Comparison of ENCODE assay signal across 12 cellular contexts in genomic region chr16:67594956-67595355, GRCh38. TPM values are rescaled to one million over a fixed set of nuclear protein-coding genes. Genes with fewer than 3 reads are reported as not detected.
DNase-seq lines count a peak whose midpoint lies in the region; ATAC-seq and TF ChIP-seq lines count a peak whose summit lies in the region.
"Had no signal": no experiment of that assay in that cellular context is flagged by ENCODE, and none has a peak within 500 bp of the region (broad histone marks: within the 10 kb centered on the region; RNA-seq: fewer than 3 reads in every experiment).

No MANE protein-coding gene starts in this region.

- H3K27me3 Mint-ChIP-seq in activated naive CD4-positive, alpha-beta T cell treated with anti-CD3 and anti-CD28 coated beads for 36 hours (ENCODE audit: low read depth), result no peaks in the 10 kb centered on the region
- H3K27me3 Mint-ChIP-seq in activated naive CD4-positive, alpha-beta T cell treated with anti-CD3 and anti-CD28 coated beads, Interleukin-2, amount 10 ng/mL, durations not matched to agents 7 days and 5 days, result no peaks in the 10 kb centered on the region

- peaks cover 0 to 16% of the 10 kb centered on the region in 2 donors for H3K4me1 ChIP-seq in ascending aorta
- peaks cover 28% of the 10 kb centered on the region for H3K4me1 ChIP-seq in iPS-18a (ENCODE audit: control insufficient read depth, low read depth, low read length)
- peaks cover 14 to 25% of the 10 kb centered on the region in 2 donors for H3K4me1 ChIP-seq in thoracic aorta (ENCODE audit: control insufficient read depth in 1 of 2, low read depth in 2 of 2)
- H3K4me1 ChIP-seq in MM.1S (ENCODE audit: low read length), result no peaks in the 10 kb centered on the region

- H3K27me3 ChIP-seq in ascending aorta (no peaks in the 10 kb centered on the region), iPS-18a (ENCODE audit: control insufficient read depth, insufficient read depth, low read length) (no peaks in the 10 kb centered on the region), thoracic aorta (replicated peaks; ENCODE audit: insufficient read depth) (no peaks in the 10 kb centered on the region), MM.1S (replicated peaks; ENCODE audit: insufficient read depth, low read length) (no peaks in the 10 kb centered on the region)
- H3K27me3 ChIP-seq: BE2C, spleen, stomach had no signal

- H3K27ac Mint-ChIP-seq in activated naive CD4-positive, alpha-beta T cell treated with anti-CD3 and anti-CD28 coated beads for 36 hours, result peak overlapping the region; percentile 26
- H3K27ac Mint-ChIP-seq in activated naive CD4-positive, alpha-beta T cell treated with anti-CD3 and anti-CD28 coated beads, Interleukin-2, amount 10 ng/mL, durations not matched to agents 7 days and 5 days, result no peak overlapping the region

- no peaks in the 10 kb centered on the region for H3K36me3 ChIP-seq in ascending aorta
- no peaks in the 10 kb centered on the region for H3K36me3 ChIP-seq in iPS-18a (ENCODE audit: control insufficient read depth, low read depth, low read length)
- peaks cover 4% of the 10 kb centered on the region for H3K36me3 ChIP-seq in thoracic aorta
- no peaks in the 10 kb centered on the region; the same call in 1 of the 2 replicates for H3K36me3 ChIP-seq in MM.1S (replicated peaks; ENCODE audit: insufficient read depth, low read length)

- no peak overlapping the region for H3K4me3 Mint-ChIP-seq in activated naive CD4-positive, alpha-beta T cell treated with anti-CD3 and anti-CD28 coated beads for 36 hours
- no peak overlapping the region for H3K4me3 Mint-ChIP-seq in activated naive CD4-positive, alpha-beta T cell treated with anti-CD3 and anti-CD28 coated beads, Interleukin-2, amount 10 ng/mL, durations not matched to agents 7 days and 5 days
- H3K4me3 Mint-ChIP-seq: endodermal cell had no signal

- no peaks in the 10 kb centered on the region for H3K9me2 ChIP-seq in MM.1S (replicated peaks; ENCODE audit: insufficient read depth, low read length)

- H3K79me2 ChIP-seq in MM.1S (ENCODE audit: low read length), result peaks cover 67% of the 10 kb centered on the region

- CTCF ChIA-PET in activated naive CD4-positive, alpha-beta T cell treated with anti-CD3 and anti-CD28 coated beads for 36 hours (lab: Charles Lee), result interaction anchor here (0.7 to 1.1 kb wide), 3 partner anchors 15 to 264 kb away, joined by 3 to 4 read pairs (median 4); no protein-coding TSS in a partner anchor
- CTCF ChIA-PET in activated naive CD4-positive, alpha-beta T cell treated with anti-CD3 and anti-CD28 coated beads, Interleukin-2, amount 10 ng/mL, durations not matched to agents 7 days and 5 days (lab: Charles Lee), result interaction anchor here (0.6 to 1.2 kb wide), 4 partner anchors 18 to 109 kb away, joined by 3 to 6 read pairs (median 3); partner anchors contain the start of gene CTCF

- peaks cover 5% of the 10 kb centered on the region for H3K36me3 Mint-ChIP-seq in activated naive CD4-positive, alpha-beta T cell treated with anti-CD3 and anti-CD28 coated beads for 36 hours (ENCODE audit: low read depth)
- H3K36me3 Mint-ChIP-seq in activated naive CD4-positive, alpha-beta T cell treated with anti-CD3 and anti-CD28 coated beads, Interleukin-2, amount 10 ng/mL, durations not matched to agents 7 days and 5 days, result peaks cover 4% of the 10 kb centered on the region

- H3F3A ChIP-seq in MM.1S (ENCODE audit: insufficient read depth, low read length), result 0 out of 2 replicates have a peak, but pooled peaks cover 3% of the 10 kb centered on the region

- intact Hi-C loops in activated naive CD4-positive, alpha-beta T cell treated with anti-CD3 and anti-CD28 coated beads for 36 hours (cut with micrococcal nuclease), result no loop called here
- intact Hi-C loops in ascending aorta (cut with DNase I), result no loop called here

- ATAC-seq in thoracic aorta (ENCODE audit: insufficient number of reproducible peaks, low FRiP score, low read depth) (peak; percentile 43), GM21723 (IDR thresholded peaks at IDR 0.05; ENCODE audit: unreplicated experiment) (no peak), GM18858 (IDR thresholded peaks at IDR 0.05; ENCODE audit: unreplicated experiment) (no peak)

- no peaks in the 10 kb centered on the region for H3K9me3 Mint-ChIP-seq in activated naive CD4-positive, alpha-beta T cell treated with anti-CD3 and anti-CD28 coated beads for 36 hours
- H3K9me3 Mint-ChIP-seq in activated naive CD4-positive, alpha-beta T cell treated with anti-CD3 and anti-CD28 coated beads, Interleukin-2, amount 10 ng/mL, durations not matched to agents 7 days and 5 days, result no peaks in the 10 kb centered on the region
- H3K9me3 Mint-ChIP-seq: endodermal cell had no signal

- H4K20me1 ChIP-seq in MM.1S (ENCODE audit: insufficient read depth, low read length), result 0 out of 2 replicates have a peak, but pooled peaks cover 7% of the 10 kb centered on the region

- H3K27ac ChIP-seq in ascending aorta, result peak overlapping the region; percentile 17 to 57
- H3K27ac ChIP-seq in iPS-18a (ENCODE audit: low read length), result peak overlapping the region; percentile 4
- H3K27ac ChIP-seq in thoracic aorta, result peak overlapping the region in 1 of 2 donors; percentile 55
- H3K27ac ChIP-seq in MM.1S (ENCODE audit: low read length), result no peak overlapping the region
- H3K27ac ChIP-seq: stomach had no signal

- H3K4me1 Mint-ChIP-seq in activated naive CD4-positive, alpha-beta T cell treated with anti-CD3 and anti-CD28 coated beads for 36 hours (ENCODE audit: low read depth), result peaks cover 32% of the 10 kb centered on the region
- peaks cover 23% of the 10 kb centered on the region for H3K4me1 Mint-ChIP-seq in activated naive CD4-positive, alpha-beta T cell treated with anti-CD3 and anti-CD28 coated beads, Interleukin-2, amount 10 ng/mL, durations not matched to agents 7 days and 5 days

- H3K9ac ChIP-seq in iPS-18a (ENCODE audit: low read length) (no peak overlapping the region), MM.1S (ENCODE audit: low read length) (no peak overlapping the region)

- no peak overlapping the region for H2AFZ ChIP-seq in MM.1S (ENCODE audit: low read length)

- no peak overlapping the region for H3K4me2 ChIP-seq in MM.1S (ENCODE audit: low read depth, low read length)

- H3K9me3 ChIP-seq in ascending aorta (no peaks in the 10 kb centered on the region), iPS-18a (ENCODE audit: control insufficient read depth, low read depth, low read length) (no peaks in the 10 kb centered on the region), thoracic aorta (no peaks in the 10 kb centered on the region), MM.1S (replicated peaks; ENCODE audit: insufficient read depth, low read length) (no peaks in the 10 kb centered on the region)
- H3K9me3 ChIP-seq: BE2C, spleen, stomach had no signal

- TF ChIP-seq CTCF in ascending aorta (IDR thresholded peaks at IDR 0.05) (no peak), thoracic aorta (IDR thresholded peaks at IDR 0.05) (no peak), MM.1S (IDR thresholded peaks at IDR 0.05; ENCODE audit: low read length) (no peak)

- H3K4me3 ChIP-seq in ascending aorta (no peak overlapping the region), iPS-18a (ENCODE audit: low read length) (peak overlapping the region; percentile 18), thoracic aorta (no peak overlapping the region), MM.1S (ENCODE audit: low read length) (no peak overlapping the region)
- H3K4me3 ChIP-seq: spleen, stomach had no signal

- peak; percentile 29 for DNase-seq in activated naive CD4-positive, alpha-beta T cell treated with anti-CD3 and anti-CD28 coated beads for 36 hours
- no peak for DNase-seq in activated naive CD4-positive, alpha-beta T cell treated with anti-CD3 and anti-CD28 coated beads, Interleukin-2, amount 10 ng/mL, durations not matched to agents 7 days and 5 days
- DNase-seq in ascending aorta (ENCODE audit: low spot score in 2 of 2) (peak in 1 of 2 donors; percentile 66), thoracic aorta (ENCODE audit: low spot score) (no peak), MM.1S (no peak)
- DNase-seq: BE2C, endodermal cell, spleen, stomach had no signal

RNA-seq across cellular contexts. Expression of gene CTCF, which starts 32.6 kb away (rescaled TPM):
- total RNA-seq in activated naive CD4-positive, alpha-beta T cell treated with anti-CD3 and anti-CD28 coated beads for 36 hours, result 10 to 100 TPM; 51.2 to 52.3 TPM
- total RNA-seq in ascending aorta (38.6 TPM), thoracic aorta (10 to 100 TPM; 23.0 to 26.7 TPM)

RNA-seq across cellular contexts. Expression of gene CARMIL2, which starts 50.0 kb away (rescaled TPM):
- total RNA-seq in activated naive CD4-positive, alpha-beta T cell treated with anti-CD3 and anti-CD28 coated beads for 36 hours, result 100 to 1,000 TPM; 123 to 130 TPM
- total RNA-seq in ascending aorta, result 1.9 TPM
- 1 to 10 TPM in 1 of 2 donors, under 1 TPM in 1; 0.42 to 1.2 TPM for total RNA-seq in thoracic aorta

Comparison
In these comparisons a context has a peak if more than half of its experiments do, and no peak if none do; other contexts are left out.
1. RNA of gene CARMIL2, which starts 50.0 kb away (total RNA-seq): 123 to 130 TPM in activated naive CD4-positive, alpha-beta T cell treated with anti-CD3 and anti-CD28 coated beads for 36 hours; 1.9 TPM in ascending aorta (single experiment) and 0.42 to 1.2 TPM in thoracic aorta; every median in the first group is over 10 times any median in the second.